In the genomic region with DNA sequence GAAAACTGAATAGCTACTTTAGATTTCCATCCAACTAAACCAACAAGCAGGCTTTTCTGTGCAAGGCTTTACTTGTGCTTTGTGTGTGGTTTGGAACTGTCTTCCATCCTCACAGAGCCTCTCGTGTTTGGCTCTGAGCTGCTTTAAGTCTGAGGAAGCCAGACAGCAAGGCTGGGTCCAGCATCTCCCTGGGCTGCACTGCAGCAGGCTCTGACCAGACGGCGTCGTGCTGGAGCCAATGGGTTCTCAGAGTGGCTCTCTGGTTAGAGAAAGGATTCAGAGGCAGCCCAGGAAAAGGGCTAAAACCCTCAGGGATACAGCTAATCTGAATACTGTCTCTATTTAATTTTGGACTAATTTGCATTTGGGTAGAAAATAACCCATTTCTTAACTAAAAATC, we compare ENCODE assay signal across 13 cellular contexts.
"Had no signal": no experiment of that assay in that cellular context is flagged by ENCODE, and none has a peak within 500 bp of the region (broad histone marks: within the 10 kb centered on the region; RNA-seq: fewer than 3 reads in every experiment).

No MANE protein-coding gene starts in this region.

- ATAC-seq: mucosa of descending colon; naive thymus-derived CD8-positive, alpha-beta T cell; stimulated activated naive CD8-positive, alpha-beta T cell treated with anti-CD3 and anti-CD28 coated beads, Interleukin-15, Interleukin-2, amounts not matched to agents 100 U/mL and 50 U/mL, for 24 hours had no signal

- DNase-seq: activated CD4-positive, alpha-beta memory T cell treated with anti-CD3 and anti-CD28 coated beads, Interleukin-2, amount 10 ng/mL, durations not matched to agents 7 days and 5 days; activated gamma-delta T cell; activated T-cell treated with anti-CD3 and anti-CD28 coated beads, Interleukin-2, amount 50 U/mL, for 48 hours; effector CD8-positive, alpha-beta T cell; lower lobe of right lung; mucosa of descending colon; naive thymus-derived CD8-positive, alpha-beta T cell; stimulated activated CD4-positive, alpha-beta T cell treated with anti-CD3 and anti-CD28 coated beads, Interleukin-2, amount 100 ng/mL, for 48 hours; stimulated activated naive CD8-positive, alpha-beta T cell treated with anti-CD3 and anti-CD28 coated beads, Interleukin-15, Interleukin-2, amounts not matched to agents 100 U/mL and 50 U/mL, for 24 hours; SW 1271 had no signal

- H3K4me1 ChIP-seq: lower lobe of right lung had no signal

- H3K27ac ChIP-seq: cardiac muscle cell, lower lobe of right lung, thoracic aorta had no signal

- H3K9me3 ChIP-seq: lower lobe of right lung, mucosa of descending colon, thoracic aorta had no signal

- H3K4me3 ChIP-seq: cardiac muscle cell, lower lobe of right lung, mucosa of descending colon, thoracic aorta had no signal

- FAIRE-seq: colon had no signal

- H3K36me3 ChIP-seq: cardiac muscle cell, lower lobe of right lung, thoracic aorta had no signal
